In genomic region chr7:140454657-140455015, GRCh38 we compare ENCODE assay signal across 1 cellular context.
TF ChIP-seq lines count a peak whose summit lies in the region.

No MANE protein-coding gene starts in this region.

TF ChIP-seq in GM23338, 12 proteins besides CTCF, POLR2A, EP300 and RAD21 (continued from another document):
- TF ChIP-seq POLR2AphosphoS5 (IDR thresholded peaks at IDR 0.05; ENCODE audit: low read depth) (no peak), NANOG (IDR thresholded peaks at IDR 0.05; ENCODE audit: borderline replicate concordance) (no peak), REST (IDR thresholded peaks at IDR 0.05; ENCODE audit: unreplicated experiment) (no peak), EZH2 (IDR thresholded peaks at IDR 0.05; ENCODE audit: low read depth, unreplicated experiment) (no peak), EZH2phosphoT487 (IDR thresholded peaks at IDR 0.05; ENCODE audit: unreplicated experiment) (no peak), ZNF462 (CRISPR knock-in tag; IDR thresholded peaks at IDR 0.05) (no peak)
